In genomic region chr12:55067701-55068100, GRCh38 we compare ENCODE assay signal across 25 cellular contexts. TPM values are rescaled to one million over a fixed set of nuclear protein-coding genes. Genes with fewer than 3 reads are reported as not detected.
"Had no signal": no experiment of that assay in that cellular context is flagged by ENCODE, and none has a peak within 500 bp of the region (broad histone marks: within the 10 kb centered on the region; RNA-seq: fewer than 3 reads in every experiment).

No MANE protein-coding gene starts in this region.

- H3K27me3 ChIP-seq: adrenal gland, ascending aorta, brain microvascular endothelial cell, gastrocnemius medialis had no signal

- H3K4me3 Mint-ChIP-seq: activated B cell treated with CpG ODN at 0.5 μM for 24 hours; activated naive CD8-positive, alpha-beta T cell; activated T-cell treated with anti-CD3 and anti-CD28 coated beads, Interleukin-2, amount 50 U/mL, for 4 hours; endodermal cell; natural killer cell treated with Interleukin-12 subunit alpha and Interleukin-12 subunit beta and Interleukin-15 and Interleukin-18, amount 100 ng/mL, for 72 hours; stimulated activated effector memory CD8-positive, alpha-beta T cell treated with anti-CD3 and anti-CD28 coated beads, Interleukin-12 subunit alpha, Interleukin-12 subunit beta, amount 100 ng/mL, for 72 hours; stimulated activated naive CD8-positive, alpha-beta T cell treated with anti-CD3 and anti-CD28 coated beads, Interleukin-15, amount 100 ng/mL, for 72 hours had no signal

- H3K4me1 ChIP-seq: adrenal gland, ascending aorta, esophagus squamous epithelium, gastrocnemius medialis, heart left ventricle, tibial artery had no signal

- H3K27ac ChIP-seq: adrenal gland, ascending aorta, brain microvascular endothelial cell, esophagus squamous epithelium, gastrocnemius medialis, heart left ventricle, tibial artery had no signal

- H3K9me3 ChIP-seq: adrenal gland, ascending aorta, esophagus squamous epithelium, gastrocnemius medialis, heart left ventricle, tibial artery had no signal

- H3K4me3 ChIP-seq: adrenal gland, ascending aorta, esophagus squamous epithelium, gastrocnemius medialis, heart left ventricle, tibial artery had no signal

- H3K36me3 ChIP-seq: adrenal gland, ascending aorta, brain microvascular endothelial cell, esophagus squamous epithelium, gastrocnemius medialis, heart left ventricle, tibial artery had no signal

- DNase-seq: activated B cell treated with CpG ODN at 0.5 μM for 24 hours; activated CD4-positive, alpha-beta T cell treated with anti-CD3 and anti-CD28 coated beads, Interleukin-2, amount 50 U/mL, for 48 hours; activated CD8-positive, alpha-beta memory T cell treated with anti-CD3 and anti-CD28 coated beads, Interleukin-2, amount 50 U/mL, for 48 hours; activated naive CD4-positive, alpha-beta T cell; activated T-cell treated with anti-CD3 and anti-CD28 coated beads, Interleukin-2, amount 50 U/mL, for 4 hours; esophagus squamous epithelium; gastrocnemius medialis; heart left ventricle; left ventricle myocardium superior; T-helper 9 cell; tibial artery had no signal

- H3K4me1 Mint-ChIP-seq: activated B cell treated with CpG ODN at 0.5 μM for 24 hours had no signal

- H3K36me3 Mint-ChIP-seq: activated naive CD8-positive, alpha-beta T cell; natural killer cell treated with Interleukin-12 subunit alpha and Interleukin-12 subunit beta and Interleukin-15 and Interleukin-18, amount 100 ng/mL, for 72 hours; stimulated activated effector memory CD8-positive, alpha-beta T cell treated with anti-CD3 and anti-CD28 coated beads, Interleukin-12 subunit alpha, Interleukin-12 subunit beta, amount 100 ng/mL, for 72 hours had no signal

- H3K27me3 Mint-ChIP-seq: activated naive CD8-positive, alpha-beta T cell; stimulated activated naive CD8-positive, alpha-beta T cell treated with anti-CD3 and anti-CD28 coated beads, Interleukin-15, amount 100 ng/mL, for 72 hours had no signal

- H3K27ac Mint-ChIP-seq: activated B cell treated with CpG ODN at 0.5 μM for 24 hours; activated naive CD8-positive, alpha-beta T cell; activated T-helper 2 cell treated with anti-CD3 and anti-CD28 coated beads, Interferon-gamma antibody, Interleukin-2, Interleukin-4, amounts not matched to agents 10 μg/mL and 5 μg/mL and 100 μg/mL, durations not matched to agents 14 hours and 24 hours and 36 hours; endodermal cell; natural killer cell treated with Interleukin-12 subunit alpha and Interleukin-12 subunit beta and Interleukin-15 and Interleukin-18, amount 100 ng/mL, for 72 hours; stimulated activated effector memory CD8-positive, alpha-beta T cell treated with anti-CD3 and anti-CD28 coated beads, Interleukin-12 subunit alpha, Interleukin-12 subunit beta, amount 100 ng/mL, for 72 hours; stimulated activated naive CD8-positive, alpha-beta T cell treated with anti-CD3 and anti-CD28 coated beads, Interleukin-15, amount 100 ng/mL, for 72 hours had no signal

- H3K9me3 Mint-ChIP-seq: activated B cell treated with CpG ODN at 0.5 μM for 24 hours; activated T-cell treated with anti-CD3 and anti-CD28 coated beads, Interleukin-2, amount 50 U/mL, for 4 hours; activated T-helper 2 cell treated with anti-CD3 and anti-CD28 coated beads, Interferon-gamma antibody, Interleukin-2, Interleukin-4, amounts not matched to agents 10 μg/mL and 5 μg/mL and 100 μg/mL, durations not matched to agents 14 hours and 24 hours and 36 hours; endodermal cell; natural killer cell treated with Interleukin-12 subunit alpha and Interleukin-12 subunit beta and Interleukin-15 and Interleukin-18, amount 100 ng/mL, for 72 hours; stimulated activated effector memory CD8-positive, alpha-beta T cell treated with anti-CD3 and anti-CD28 coated beads, Interleukin-12 subunit alpha, Interleukin-12 subunit beta, amount 100 ng/mL, for 72 hours; stimulated activated naive CD8-positive, alpha-beta T cell treated with anti-CD3 and anti-CD28 coated beads, Interleukin-15, amount 100 ng/mL, for 72 hours had no signal

RNA-seq across cellular contexts. Expression of gene NEUROD4, which starts 47.9 kb away (rescaled TPM):
- total RNA-seq: activated B cell treated with CpG ODN at 0.5 μM for 24 hours; activated CD8-positive, alpha-beta memory T cell treated with anti-CD3 and anti-CD28 coated beads for 36 hours; activated T-cell treated with anti-CD3 and anti-CD28 coated beads, Interleukin-2, amount 50 U/mL, for 4 hours; activated T-helper 2 cell treated with anti-CD3 and anti-CD28 coated beads, Interferon-gamma antibody, Interleukin-2, Interleukin-4, amounts not matched to agents 10 μg/mL and 5 μg/mL and 100 μg/mL, durations not matched to agents 14 hours and 24 hours and 36 hours; ascending aorta; dermis microvascular lymphatic vessel endothelial cell; endodermal cell; esophagus squamous epithelium; gastrocnemius medialis; heart left ventricle; left ventricle myocardium superior; natural killer cell treated with Interleukin-12 subunit alpha and Interleukin-12 subunit beta and Interleukin-15 and Interleukin-18, amount 100 ng/mL, for 72 hours; sciatic nerve had no signal
- polyA plus RNA-seq: heart left ventricle, small intestine, urinary bladder had no signal

RNA-seq across cellular contexts. Expression of gene OR9K2, which starts 58.5 kb away (rescaled TPM):
- total RNA-seq: activated B cell treated with CpG ODN at 0.5 μM for 24 hours; activated CD8-positive, alpha-beta memory T cell treated with anti-CD3 and anti-CD28 coated beads for 36 hours; activated T-cell treated with anti-CD3 and anti-CD28 coated beads, Interleukin-2, amount 50 U/mL, for 4 hours; activated T-helper 2 cell treated with anti-CD3 and anti-CD28 coated beads, Interferon-gamma antibody, Interleukin-2, Interleukin-4, amounts not matched to agents 10 μg/mL and 5 μg/mL and 100 μg/mL, durations not matched to agents 14 hours and 24 hours and 36 hours; adrenal gland; ascending aorta; dermis microvascular lymphatic vessel endothelial cell; endodermal cell; esophagus squamous epithelium; gastrocnemius medialis; heart left ventricle; left ventricle myocardium superior; natural killer cell treated with Interleukin-12 subunit alpha and Interleukin-12 subunit beta and Interleukin-15 and Interleukin-18, amount 100 ng/mL, for 72 hours; sciatic nerve; urinary bladder had no signal
- polyA plus RNA-seq: adrenal gland, heart left ventricle, small intestine, urinary bladder had no signal
